17 cellular contexts compared by ENCODE assay signal in the genomic region with DNA sequence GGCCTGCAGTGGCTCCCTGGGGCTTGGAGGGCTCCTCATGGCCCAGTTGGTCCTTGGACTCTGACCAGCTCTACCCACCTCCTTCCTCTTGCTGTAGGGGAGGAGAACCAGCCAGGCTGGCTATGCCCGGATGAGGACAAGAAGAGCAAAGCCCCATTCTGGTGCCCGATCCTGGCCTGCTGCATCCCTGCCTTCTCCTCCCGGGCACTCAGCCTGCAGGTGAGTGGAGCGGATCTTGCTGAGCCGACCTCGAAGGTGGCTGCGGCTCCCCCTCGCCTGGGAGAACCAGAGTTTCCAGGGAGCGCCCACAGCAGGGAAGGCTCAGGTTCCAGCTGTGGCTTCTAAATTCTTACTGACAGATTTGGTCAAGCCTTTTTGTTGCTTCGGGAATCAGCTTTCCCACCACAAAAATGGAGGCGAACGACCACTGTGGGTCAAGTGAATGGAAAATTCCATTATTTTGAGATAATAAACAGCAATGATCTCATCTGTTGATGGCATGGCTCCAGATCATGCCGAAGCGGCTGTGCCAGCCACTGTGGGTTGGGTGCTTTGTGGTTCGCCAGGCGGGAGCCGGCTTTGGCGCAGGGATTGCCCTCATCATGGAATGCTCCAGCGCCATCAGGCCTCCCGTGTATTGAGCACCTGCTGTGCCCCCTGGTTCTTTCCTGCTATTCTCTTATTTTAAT.
DNase-seq lines count a peak whose midpoint lies in the region; ATAC-seq and TF ChIP-seq lines count a peak whose summit lies in the region.
"Had no signal": no experiment of that assay in that cellular context is flagged by ENCODE, and none has a peak within 500 bp of the region (broad histone marks: within the 10 kb centered on the region; RNA-seq: fewer than 3 reads in every experiment).

No MANE protein-coding gene starts in this region.

- no peak for TF ChIP-seq POLR2A in body of pancreas (IDR thresholded peaks at IDR 0.05)
- TF ChIP-seq POLR2A in stomach (IDR thresholded peaks at IDR 0.05) = no peak

- peaks cover 12% of the 10 kb centered on the region for H3K4me1 ChIP-seq in body of pancreas
- peaks cover 0 to 5% (median 1%) of the 10 kb centered on the region in 4 donors for H3K4me1 ChIP-seq in stomach
- H3K4me1 ChIP-seq: transverse colon had no signal

- H3K27ac ChIP-seq in body of pancreas (peak overlapping the region; percentile 34 to 77 (median 46)), stomach (peak overlapping the region in 3 of 5 donors; percentile 49 to 69 (median 61))
- H3K27ac ChIP-seq: C4-2B, VCaP had no signal

- peak; percentile 90 for DNase-seq in LHCN-M2 (ENCODE audit: low read depth)
- peak; percentile 57 to 81 (median 71) for DNase-seq in body of pancreas
- DNase-seq in inferior parietal cortex (ENCODE audit: extremely low spot score) = peak; percentile 29
- no peak for DNase-seq in stomach
- DNase-seq in SKM-1 (lab: John Stamatoyannopoulos, UW; ENCODE audit: unreplicated experiment) = no peak
- no peak for DNase-seq in GF-D8 (lab: John Stamatoyannopoulos, UW)
- DNase-seq in NCI-H1694 (lab: John Stamatoyannopoulos, UW) = no peak
- DNase-seq: activated CD8-positive, alpha-beta memory T cell treated with anti-CD3 and anti-CD28 coated beads for 24 hours; erythroblast; left colon; mucosa of descending colon; NCI-H82; transverse colon had no signal

- TF ChIP-seq CTCF in body of pancreas (IDR thresholded peaks at IDR 0.05) = no peak
- TF ChIP-seq CTCF in stomach (IDR thresholded peaks at IDR 0.05) = no peak

- H3K4me3 ChIP-seq in body of pancreas (no peak overlapping the region), stomach (no peak overlapping the region)
- H3K4me3 ChIP-seq: mucosa of descending colon, skin epidermis, transverse colon had no signal

- peaks cover 0 to 11% of the 10 kb centered on the region in 2 donors for H3K36me3 ChIP-seq in body of pancreas (replicated peaks in 1 of 2; ENCODE audit: insufficient read depth in 1 of 2, low read depth in 2 of 2)
- H3K36me3 ChIP-seq in stomach = peaks cover 15 to 99% (median 95%) of the 10 kb centered on the region in 4 donors

- WGBS in body of pancreas, 2 donors = 68 to 74% methylated on average over 19 of the region's 20 CpGs
- WGBS in stomach, 5 donors = 69 to 87% (median 84%) methylated on average over 19 to 20 of the region's 20 CpGs

- H3K9me3 ChIP-seq in body of pancreas (no peaks in the 10 kb centered on the region), stomach (no peaks in the 10 kb centered on the region)
- H3K9me3 ChIP-seq: mucosa of descending colon, transverse colon had no signal

- ATAC-seq in body of pancreas = peak; percentile 74
- ATAC-seq in HG02623 (IDR thresholded peaks at IDR 0.05; ENCODE audit: unreplicated experiment) = no peak
- ATAC-seq: left colon, mucosa of descending colon had no signal

- no peak for TF ChIP-seq EP300 in stomach (IDR thresholded peaks at IDR 0.05)

- intact Hi-C loops in body of pancreas (cut with DNase I) (no loop called here), stomach (cut with DNase I; ENCODE audit: low total_unique reads) (no loop called here)

- H3K27me3 ChIP-seq in body of pancreas (no peaks in the 10 kb centered on the region), stomach (no peaks in the 10 kb centered on the region)
- H3K27me3 ChIP-seq: transverse colon had no signal

Comparison
In these comparisons a context has a peak if more than half of its experiments do, and no peak if none do; other contexts are left out.
1. DNase-seq: peak in LHCN-M2 (single experiment), body of pancreas (4 of 4) and inferior parietal cortex (single experiment); none in stomach (single experiment), SKM-1 (single experiment), GF-D8 (single experiment) and NCI-H1694 (single experiment).